In genomic region chr14:21191261-21191808, GRCh38 we compare ENCODE assay signal across 12 cellular contexts. TPM values are rescaled to one million over a fixed set of nuclear protein-coding genes. Genes with fewer than 3 reads are reported as not detected.
DNase-seq lines count a peak whose midpoint lies in the region; ATAC-seq, FAIRE-seq and TF ChIP-seq lines count a peak whose summit lies in the region.
"Had no signal": no experiment of that assay in that cellular context is flagged by ENCODE, and none has a peak within 500 bp of the region (broad histone marks: within the 10 kb centered on the region; RNA-seq: fewer than 3 reads in every experiment).

No MANE protein-coding gene starts in this region.

- POLR2A ChIA-PET in A549 (lab: Yijun Ruan, JAX), result no interaction called here
- POLR2A ChIA-PET in WTC11 (lab: Charles Lee), result interaction anchor here (0.7 kb wide), 2 partner anchors 9 to 206 kb away, joined by 4 to 6 read pairs; no protein-coding TSS in a partner anchor

- no peak for TF ChIP-seq RAD21 in A549 (conservative IDR thresholded peaks at IDR 0.05 in 1 of 2, IDR thresholded peaks at IDR 0.05 in 1 of 2)

- peaks cover 29% of the 10 kb centered on the region for H3K4me1 Mint-ChIP-seq in WTC11

- H2AFZ ChIP-seq in mesenchymal stem cell (ENCODE audit: low read depth, low read length) (no peak overlapping the region), trophoblast cell (ENCODE audit: insufficient read depth, low read length, poor library complexity) (no peak overlapping the region)

- H3K4me1 ChIP-seq in A549 (peaks cover 4% of the 10 kb centered on the region; the same call in 1 of the 3 replicates), mesenchymal stem cell (ENCODE audit: control insufficient read depth, insufficient read depth, low read depth, low read length) (peaks cover 18% of the 10 kb centered on the region), Peyer's patch (peaks cover 0 to 8% (median 4%) of the 10 kb centered on the region in 4 donors), trophoblast cell (ENCODE audit: control insufficient read depth in 1 of 2, insufficient read depth in 2 of 2, low read length in 2 of 2) (peaks cover 4 to 6% of the 10 kb centered on the region in 2 experiments)

- H3K4me3 Mint-ChIP-seq in WTC11, result peak overlapping the region; percentile 47

- H3K4ac ChIP-seq in mesenchymal stem cell (ENCODE audit: low read depth in 1 of 2, low read length in 2 of 2) (no peak overlapping the region), trophoblast cell (ENCODE audit: low read depth, low read length) (no peak overlapping the region)

- H3K9ac ChIP-seq in mesenchymal stem cell (ENCODE audit: low read length) (no peak overlapping the region), trophoblast cell (ENCODE audit: low read length) (no peak overlapping the region)

- H2BK12ac ChIP-seq in mesenchymal stem cell (ENCODE audit: low read length in 2 of 2) (no peak overlapping the region), trophoblast cell (ENCODE audit: low read length) (no peak overlapping the region)

- H3K27me3 ChIP-seq in mesenchymal stem cell (ENCODE audit: control insufficient read depth in 1 of 2, insufficient read depth in 1 of 2, low read length in 2 of 2), result no peaks in the 10 kb centered on the region
- no peaks in the 10 kb centered on the region for H3K27me3 ChIP-seq in Peyer's patch
- no peaks in the 10 kb centered on the region for H3K27me3 ChIP-seq in trophoblast cell (ENCODE audit: insufficient read depth, low read length)
- H3K27me3 ChIP-seq: adrenal gland had no signal

- H2BK5ac ChIP-seq in mesenchymal stem cell (ENCODE audit: low read depth, low read length, poor library complexity, severe bottlenecking) (no peak overlapping the region), trophoblast cell (ENCODE audit: low read depth, low read length, poor library complexity) (no peak overlapping the region)

- CTCF ChIA-PET in A549 (lab: Yijun Ruan, JAX), result interaction anchor here (0.7 to 1.6 kb wide), 2 partner anchors 10 to 99 kb away, joined by 4 to 5 read pairs; no protein-coding TSS in a partner anchor
- CTCF ChIA-PET in WTC11 (lab: Charles Lee), result interaction anchor here (0.9 to 2.0 kb wide), 5 partner anchors 84 to 123 kb away, joined by 3 to 6 read pairs (median 3); no protein-coding TSS in a partner anchor

- H3K79me2 ChIP-seq in trophoblast cell (ENCODE audit: control insufficient read depth, insufficient read depth, low read length, poor library complexity), result no peaks in the 10 kb centered on the region

- H3K79me1 ChIP-seq in mesenchymal stem cell (replicated peaks; ENCODE audit: low read length, poor library complexity, severe bottlenecking) (no peaks in the 10 kb centered on the region), trophoblast cell (ENCODE audit: low read length) (no peaks in the 10 kb centered on the region)

- TF ChIP-seq EP300 in A549 (IDR thresholded peaks at IDR 0.05), result no peak

- TF ChIP-seq CTCF in A549 (IDR thresholded peaks at IDR 0.05), result no peak
- no peak for TF ChIP-seq CTCF in WTC11 (IDR thresholded peaks at IDR 0.05)
- no peak for TF ChIP-seq CTCF in Peyer's patch (IDR thresholded peaks at IDR 0.05)

- H3K4me2 ChIP-seq in A549 (peak overlapping the region; percentile 86), mesenchymal stem cell (ENCODE audit: low read length, poor library complexity, severe bottlenecking) (no peak overlapping the region), trophoblast cell (ENCODE audit: low read length) (no peak overlapping the region)

- no peak overlapping the region for H2BK15ac ChIP-seq in mesenchymal stem cell (ENCODE audit: low read depth, poor library complexity, severe bottlenecking)

- peaks cover 4% of the 10 kb centered on the region for H3K9me3 Mint-ChIP-seq in WTC11

- peak overlapping the region; percentile 37 for H4K8ac ChIP-seq in mesenchymal stem cell (ENCODE audit: low read length)
- H4K8ac ChIP-seq in trophoblast cell (ENCODE audit: low read depth, low read length), result no peak overlapping the region

- no peak overlapping the region for H3K23ac ChIP-seq in mesenchymal stem cell (ENCODE audit: low read length in 2 of 2)
- no peak overlapping the region for H3K23ac ChIP-seq in trophoblast cell (ENCODE audit: low read length)

- H2BK120ac ChIP-seq in mesenchymal stem cell (ENCODE audit: low read depth, low read length) (no peak overlapping the region), trophoblast cell (ENCODE audit: insufficient read depth, low read length, poor library complexity) (no peak overlapping the region)

- H4K91ac ChIP-seq in mesenchymal stem cell (ENCODE audit: low read length), result no peak overlapping the region
- no peak overlapping the region for H4K91ac ChIP-seq in trophoblast cell (ENCODE audit: low read depth, low read length)

- no peak for ATAC-seq in A549
- no peak for ATAC-seq in WTC11

- H3K9me3 ChIP-seq in A549, result no peaks in the 10 kb centered on the region
- no peaks in the 10 kb centered on the region for H3K9me3 ChIP-seq in mesenchymal stem cell (ENCODE audit: control insufficient read depth, low read length)
- no peaks in the 10 kb centered on the region for H3K9me3 ChIP-seq in Peyer's patch
- H3K9me3 ChIP-seq in trophoblast cell (ENCODE audit: insufficient read depth, low read depth, low read length), result peaks cover 4% of the 10 kb centered on the region
- H3K9me3 ChIP-seq: adrenal gland had no signal

- no peak for DNase-seq in A549 (ENCODE audit: low read depth in 1 of 2, low spot score in 1 of 2)
- DNase-seq in GM12891 (ENCODE audit: insufficient read length, low spot score), result no peak
- DNase-seq in WTC11 (ENCODE audit: low spot score), result no peak
- no peak for DNase-seq in mesenchymal stem cell
- no peak for DNase-seq in glomerular visceral epithelial cell (ENCODE audit: extremely low spot score)
- no peak for DNase-seq in RKO (ENCODE audit: low spot score)
- DNase-seq in Peyer's patch, result no peak
- no peak for DNase-seq in trophoblast cell

- H3K36me3 ChIP-seq in mesenchymal stem cell (ENCODE audit: control insufficient read depth in 1 of 2, insufficient read depth in 2 of 2, low read depth in 1 of 2, low read length in 2 of 2) (no peaks in the 10 kb centered on the region), Peyer's patch (no peaks in the 10 kb centered on the region), trophoblast cell (ENCODE audit: control insufficient read depth in 1 of 2, insufficient read depth in 2 of 2, low read length in 2 of 2) (no peaks in the 10 kb centered on the region)
- H3K36me3 ChIP-seq: adrenal gland had no signal

- H3K36me3 Mint-ChIP-seq in WTC11, result no peaks in the 10 kb centered on the region

- WGBS in A549 (ENCODE audit: missing lambda C conversion rate), result 79% methylated on average over 7 of the region's 7 CpGs
- WGBS in mesenchymal stem cell, result 93% methylated on average over 6 of the region's 7 CpGs
- WGBS in trophoblast cell (ENCODE audit: extremely low coverage, insufficient coverage, insufficient read length), result no CpG with 5 or more reads among the region's 7 CpGs

- H3K18ac ChIP-seq in mesenchymal stem cell (ENCODE audit: low read depth in 1 of 2, low read length in 2 of 2) (no peak overlapping the region), trophoblast cell (ENCODE audit: low read length) (no peak overlapping the region)

- no peak overlapping the region for H4K12ac ChIP-seq in trophoblast cell (ENCODE audit: low read depth, low read length)

- H3K27me3 Mint-ChIP-seq in WTC11 (ENCODE audit: low read depth), result peaks cover 5% of the 10 kb centered on the region

- H3K27ac ChIP-seq in A549 (peak overlapping the region; percentile 43 to 77; a peak in 3 of 6 replicates), mesenchymal stem cell (ENCODE audit: low read length, poor library complexity, severe bottlenecking) (no peak overlapping the region), Peyer's patch (no peak overlapping the region), trophoblast cell (ENCODE audit: low read depth, low read length) (no peak overlapping the region)
- H3K27ac ChIP-seq: adrenal gland had no signal

- peak overlapping the region; percentile 22; the same call in 1 of the 2 replicates for H3K27ac Mint-ChIP-seq in WTC11

- TF ChIP-seq POLR2A in A549 (IDR thresholded peaks at IDR 0.05; ENCODE audit: low read length) (no peak), GM12891 (IDR thresholded peaks at IDR 0.05; ENCODE audit: low read depth, low read length) (no peak), Peyer's patch (IDR thresholded peaks at IDR 0.05) (no peak)

- H3K14ac ChIP-seq in mesenchymal stem cell (ENCODE audit: low read length in 2 of 2), result no peak overlapping the region
- H3K14ac ChIP-seq in trophoblast cell (ENCODE audit: low read length), result no peak overlapping the region

- FAIRE-seq in A549 (lab: Jason Lieb, UNC) (no peak), GM12891 (lab: Jason Lieb, UNC) (peak; percentile 13)

- H3K4me3 ChIP-seq in A549 (peak overlapping the region; percentile 40; the same call in 2 of the 3 replicates), mesenchymal stem cell (ENCODE audit: insufficient read depth in 1 of 2, low read depth in 1 of 2, low read length in 2 of 2) (no peak overlapping the region), Peyer's patch (peak overlapping the region in 1 of 4 donors; percentile 36), trophoblast cell (ENCODE audit: low read depth, low read length) (no peak overlapping the region)

- H2AK5ac ChIP-seq in mesenchymal stem cell (ENCODE audit: low read length, severe bottlenecking), result no peak overlapping the region
- no peak overlapping the region for H2AK5ac ChIP-seq in trophoblast cell (ENCODE audit: low read length)

TF ChIP-seq in A549, 52 proteins besides CTCF, POLR2A, EP300 and RAD21 (continues in another document):
- no peak for TF ChIP-seq RNF2 (IDR thresholded peaks at IDR 0.05; ENCODE audit: borderline replicate concordance, low read depth)

TF ChIP-seq in GM12891, 5 proteins besides CTCF, POLR2A, EP300 and RAD21:
- TF ChIP-seq POLR2AphosphoS5 (IDR thresholded peaks at IDR 0.05; ENCODE audit: low read depth, low read length) (no peak), SPI1 (IDR thresholded peaks at IDR 0.05; ENCODE audit: low read depth, low read length) (no peak)

TF ChIP-seq in WTC11, 78 proteins besides CTCF, POLR2A, EP300 and RAD21 (continues in another document):
- TF ChIP-seq MAX (CRISPR knock-in tag; IDR thresholded peaks at IDR 0.05), result no peak

RNA-seq across cellular contexts. Expression of gene OR5AU1, which starts 35.5 kb away (rescaled TPM):
- not detected in 2 replicates for polyA plus RNA-seq in A549 (2011; rRNA removed)
- polyA plus RNA-seq in A549 (2012; cell fraction: cytosol; rRNA removed), result not detected in 2 replicates
- not detected in 2 replicates for polyA plus RNA-seq in A549 (2012; cell fraction: nucleus; rRNA removed)
- not detected in 3 replicates for polyA plus RNA-seq in A549 (2017; fragmentation: RNase III; extraction: RNeasy Plus Mini Kit Qiagen cat#74134 plus additional on column Dnase treatment)
- polyA minus RNA-seq in A549 (2011; rRNA and poly(A)+ RNA removed), result not detected in 2 replicates
- not detected for polyA plus RNA-seq in GM12891 (2012; ENCODE audit: low read depth, missing spikeins)
- not detected in 3 replicates for total RNA-seq in WTC11 (2021)
- not detected for polyA plus RNA-seq in mesenchymal stem cell (2013, experiment 1 of 2)
- not detected for polyA plus RNA-seq in mesenchymal stem cell (2013, experiment 2 of 2)
- not detected for total RNA-seq in Peyer's patch
- 0.06 TPM in 1 of 2 replicates, not detected in the other for polyA plus RNA-seq in trophoblast cell (2013)
- total RNA-seq: adrenal gland; frontal cortex; pulmonary artery endothelial cell; T-helper 2 cell treated with Interferon-gamma antibody and Interleukin-4, amounts not matched to agents 100 ng/mL and 5 ng/mL, for 36 hours had no signal
- polyA plus RNA-seq: adrenal gland had no signal

Comparison
In these comparisons a context has a peak if more than half of its experiments do, and no peak if none do; other contexts are left out.
1. H3K27ac ChIP-seq: peak in A549 (2 of 2); none in mesenchymal stem cell (single experiment), Peyer's patch (0 of 4) and trophoblast cell (single experiment).